In the genomic region with DNA sequence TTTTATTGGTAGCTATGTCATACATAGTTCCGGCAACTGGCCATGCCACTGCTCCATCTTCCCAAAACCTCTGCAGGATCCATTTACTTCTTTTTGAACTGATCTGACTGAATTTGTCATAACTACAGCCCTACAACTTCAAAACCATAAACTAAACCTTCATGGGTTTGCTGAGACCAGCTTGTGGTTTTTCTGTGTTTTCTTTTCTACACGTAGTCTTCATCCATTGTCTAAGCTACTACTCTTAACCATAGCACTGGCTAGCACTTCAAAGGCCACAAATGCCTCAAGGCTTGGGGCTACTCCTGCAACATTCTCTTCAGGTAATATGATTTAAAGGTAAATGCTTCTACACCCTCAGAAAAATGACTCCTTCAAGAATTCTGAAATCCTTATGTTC, we compare ENCODE assay signal across 1 cellular context.
TF ChIP-seq lines count a peak whose summit lies in the region.

No MANE protein-coding gene starts in this region.

TF ChIP-seq in GM12878, 131 proteins besides CTCF, POLR2A, EP300 and RAD21 (continued from another document):
- no peak for TF ChIP-seq ATF2 (IDR thresholded peaks at IDR 0.05; ENCODE audit: low read length)
